Comparison of ENCODE assay signal across 8 cellular contexts in the genomic region with DNA sequence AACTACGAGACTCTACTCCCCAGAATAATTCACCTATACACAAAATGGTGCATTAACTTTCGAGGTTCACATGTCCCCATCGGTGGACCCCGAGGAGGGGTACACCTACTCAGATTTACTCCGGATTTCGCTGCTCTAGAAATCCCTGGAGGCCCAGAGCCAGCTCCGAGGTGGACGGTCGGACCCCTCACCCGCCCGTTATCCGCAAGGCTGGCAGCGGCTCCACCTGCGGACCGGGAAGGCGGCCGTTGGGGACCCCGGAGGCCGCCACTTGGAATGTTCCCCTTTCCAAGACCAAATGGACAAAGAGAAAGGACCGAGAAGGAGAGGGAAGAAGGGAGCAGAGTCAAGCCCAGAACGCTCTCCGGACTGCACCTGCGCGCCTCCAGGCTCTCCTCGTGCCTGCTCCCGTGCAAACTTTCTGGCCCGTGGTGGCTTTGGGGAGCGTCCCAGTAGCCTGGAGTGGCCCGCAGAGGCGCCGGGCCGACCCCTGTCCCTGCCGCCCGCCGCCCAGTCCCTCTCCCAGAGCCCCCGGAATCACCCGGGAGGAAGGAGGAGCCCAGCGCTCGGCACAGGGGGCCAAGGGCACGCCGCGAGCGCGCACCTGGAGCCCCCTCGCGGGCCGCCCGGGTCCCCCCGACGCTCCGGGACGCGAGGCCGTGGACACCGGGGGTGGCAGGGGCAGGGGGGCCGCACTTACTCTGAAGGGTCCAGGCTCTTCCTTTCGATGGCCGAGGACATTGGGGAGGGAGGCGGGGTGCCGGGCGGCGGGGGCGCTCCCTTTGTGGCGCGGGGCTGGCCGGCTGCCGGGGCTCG. TPM values are rescaled to one million over a fixed set of nuclear protein-coding genes. Genes with fewer than 3 reads are reported as not detected.
DNase-seq lines count a peak whose midpoint lies in the region; ATAC-seq and TF ChIP-seq lines count a peak whose summit lies in the region.

No MANE protein-coding gene starts in this region.

- no peaks in the 10 kb centered on the region for H3K36me3 ChIP-seq in osteoblast (ENCODE audit: insufficient read depth, low read length)

- H3K27me3 Mint-ChIP-seq in endothelial cell (ENCODE audit: unreplicated experiment) = peaks cover 9% of the 10 kb centered on the region

- no peak overlapping the region for H3K27ac ChIP-seq in osteoblast (ENCODE audit: low read depth, low read length)

- in situ Hi-C loops in ACHN (cut with HindIII; ENCODE audit: low pct_ligation_motif_present, low pct_unique_long_range_greater_than_20kb, low sequenced_read_pairs) = no loop called here

- peaks cover 89% of the 10 kb centered on the region for H3K27me3 ChIP-seq in osteoblast (ENCODE audit: insufficient read depth, low read length)

- DNase-seq in LNCaP clone FGC (ENCODE audit: low read depth) (no peak), endothelial cell (ENCODE audit: low spot score) (peak; percentile 21), osteoblast (ENCODE audit: insufficient read length, low spot score, missing footprints) (no peak), GM03348 (ENCODE audit: low spot score) (no peak), ACHN (no peak), H4 (ENCODE audit: low spot score) (no peak), T-helper 1 cell (no peak)

- ATAC-seq in GM18909 (IDR thresholded peaks at IDR 0.05; ENCODE audit: poor library complexity, unreplicated experiment) = peak; percentile 17

- peak overlapping the region; percentile 95 for H3K27ac Mint-ChIP-seq in endothelial cell (ENCODE audit: unreplicated experiment)

- H3K4me2 ChIP-seq in osteoblast (ENCODE audit: insufficient read depth, low read length) = peak overlapping the region; percentile 28

- H3K36me3 Mint-ChIP-seq in endothelial cell (ENCODE audit: low read depth, unreplicated experiment) = peaks cover 39% of the 10 kb centered on the region

- peaks cover 59% of the 10 kb centered on the region for H3K4me1 Mint-ChIP-seq in endothelial cell (ENCODE audit: unreplicated experiment)

- no peak for TF ChIP-seq CTCF in LNCaP clone FGC (IDR thresholded peaks at IDR 0.05; ENCODE audit: control insufficient read depth, extremely low read depth, insufficient read depth)
- no peak for TF ChIP-seq CTCF in endothelial cell (IDR thresholded peaks at IDR 0.05; ENCODE audit: unreplicated experiment)
- no peak for TF ChIP-seq CTCF in osteoblast (IDR thresholded peaks at IDR 0.05; ENCODE audit: extremely low read depth, low read depth, low read length)

- H3K4me1 ChIP-seq in osteoblast (ENCODE audit: insufficient read depth, low read length) = peaks cover 14% of the 10 kb centered on the region

- H3K4me3 ChIP-seq in LNCaP clone FGC (ENCODE audit: low read depth, low read length) (peak overlapping the region; percentile 25; the same call in 1 of the 2 replicates), osteoblast (ENCODE audit: insufficient read depth, low read length) (peak overlapping the region; percentile 39)

- H3K9me3 ChIP-seq in osteoblast (ENCODE audit: low read depth, low read length) = no peaks in the 10 kb centered on the region

- no peak overlapping the region for H2AFZ ChIP-seq in osteoblast (ENCODE audit: low read length)

- peak overlapping the region; percentile 99 for H3K4me3 Mint-ChIP-seq in endothelial cell (ENCODE audit: unreplicated experiment)

- H3K9me3 Mint-ChIP-seq in endothelial cell (ENCODE audit: unreplicated experiment) = no peaks in the 10 kb centered on the region

- H4K20me1 ChIP-seq in osteoblast (ENCODE audit: insufficient read depth, low read length) = no peaks in the 10 kb centered on the region

- H3K79me2 ChIP-seq in osteoblast (ENCODE audit: insufficient read depth, low read length) = no peaks in the 10 kb centered on the region

RNA-seq across cellular contexts. Expression of gene LMO2, which starts 23.0 kb away (rescaled TPM):
- total RNA-seq in endothelial cell (ENCODE audit: unreplicated experiment) = 223 TPM
- total RNA-seq in osteoblast = 1.4 and 2.1 TPM in 2 replicates
- 1.4 and 1.5 TPM in 2 replicates for total RNA-seq in H4 (2014; rRNA removed; shearing (Covaris generic))

Comparison
In these comparisons a context has a peak if more than half of its experiments do, and no peak if none do; other contexts are left out.
1. RNA of gene LMO2, which starts 23.0 kb away (total RNA-seq): 223 TPM in endothelial cell (single experiment); 1.4 to 1.5 TPM in H4 and 1.4 to 2.1 TPM in osteoblast; every median in the first group is over 10 times any median in the second.